31 cellular contexts compared by ENCODE assay signal in genomic region chrX:136215559-136215958, GRCh38. TPM values are rescaled to one million over a fixed set of nuclear protein-coding genes. Genes with fewer than 3 reads are reported as not detected.
DNase-seq lines count a peak whose midpoint lies in the region; ATAC-seq and TF ChIP-seq lines count a peak whose summit lies in the region.
"Had no signal": no experiment of that assay in that cellular context is flagged by ENCODE, and none has a peak within 500 bp of the region (broad histone marks: within the 10 kb centered on the region; RNA-seq: fewer than 3 reads in every experiment).

No MANE protein-coding gene starts in this region.

- in situ Hi-C loops in GM23248 (cut with MboI), result no loop called here

- peaks cover 4% of the 10 kb centered on the region for H3K36me3 Mint-ChIP-seq in type B pancreatic cell
- H3K36me3 Mint-ChIP-seq: stimulated activated memory B cell treated with anti-CD40 and anti-IgM and Interleukin-4, amounts not matched to agents 10 μg/mL and 1 μg/mL and 100 μg/mL, for 72 hours had no signal

- H3K27me3 Mint-ChIP-seq in type B pancreatic cell, result no peaks in the 10 kb centered on the region
- H3K27me3 Mint-ChIP-seq: activated CD4-positive, alpha-beta T cell treated with anti-CD3 and anti-CD28 coated beads, Interleukin-2, amount 10 ng/mL, durations not matched to agents 24 days and 14 days; activated naive CD4-positive, alpha-beta T cell treated with anti-CD3 and anti-CD28 coated beads, Interleukin-2, amount 10 ng/mL, durations not matched to agents 7 days and 5 days; CD4-positive, alpha-beta T cell; naive thymus-derived CD4-positive, alpha-beta T cell; stimulated activated memory B cell treated with anti-CD40 and anti-IgM and Interleukin-4, amounts not matched to agents 10 μg/mL and 1 μg/mL and 100 μg/mL, for 72 hours had no signal

- H3K9ac ChIP-seq in GM23248 (no peak overlapping the region), skeletal muscle satellite cell (ENCODE audit: low read depth, low read length) (peak overlapping the region; percentile 57)

- H3K4me1 Mint-ChIP-seq in type B pancreatic cell (ENCODE audit: unreplicated experiment), result peaks cover 3% of the 10 kb centered on the region
- H3K4me1 Mint-ChIP-seq: immature natural killer cell had no signal

- H3K9me3 ChIP-seq in GM23248 (ENCODE audit: low read depth) (no peaks in the 10 kb centered on the region), SJCRH30 (replicated peaks) (no peaks in the 10 kb centered on the region), skeletal muscle satellite cell (replicated peaks; ENCODE audit: low read length) (no peaks in the 10 kb centered on the region), tibial nerve (no peaks in the 10 kb centered on the region)
- H3K9me3 ChIP-seq: left lung, spleen, vagina had no signal

- no peaks in the 10 kb centered on the region for H3K9me3 Mint-ChIP-seq in type B pancreatic cell
- H3K9me3 Mint-ChIP-seq: activated CD4-positive, alpha-beta T cell treated with anti-CD3 and anti-CD28 coated beads, Interleukin-2, amount 10 ng/mL, durations not matched to agents 24 days and 14 days; activated naive CD4-positive, alpha-beta T cell treated with anti-CD3 and anti-CD28 coated beads, Interleukin-2, amount 10 ng/mL, durations not matched to agents 7 days and 5 days; activated T-cell treated with anti-CD3 and anti-CD28 coated beads, Interleukin-2, amount 50 U/mL, for 72 hours; CD4-positive, alpha-beta T cell; immature natural killer cell; naive thymus-derived CD4-positive, alpha-beta T cell; stimulated activated memory B cell treated with anti-CD40 and anti-IgM and Interleukin-4, amounts not matched to agents 10 μg/mL and 1 μg/mL and 100 μg/mL, for 72 hours; T-helper 2 cell treated with Interferon-gamma antibody and Interleukin-4, amounts not matched to agents 5 μg/mL and 100 μg/mL, for 36 hours had no signal

- peaks cover 27% of the 10 kb centered on the region for H3K4me1 ChIP-seq in GM23248 (ENCODE audit: insufficient read depth)
- peaks cover 24% of the 10 kb centered on the region for H3K4me1 ChIP-seq in SJCRH30
- peaks cover 25% of the 10 kb centered on the region for H3K4me1 ChIP-seq in skeletal muscle satellite cell (ENCODE audit: control insufficient read depth, insufficient read depth, low read length)
- H3K4me1 ChIP-seq in tibial nerve, result peaks cover 0 to 7% (median 0%) of the 10 kb centered on the region in 4 donors

- H3K79me2 ChIP-seq in GM23248 (ENCODE audit: insufficient read depth), result no peaks in the 10 kb centered on the region
- H3K79me2 ChIP-seq: hepatocyte had no signal

- H3K9me2 ChIP-seq in GM23248 (ENCODE audit: insufficient read depth), result no peaks in the 10 kb centered on the region

- no peak for TF ChIP-seq CTCF in tibial nerve (IDR thresholded peaks at IDR 0.05)
- no peak for TF ChIP-seq CTCF in type B pancreatic cell (conservative IDR thresholded peaks at IDR 0.05)

- H3K36me3 ChIP-seq in GM23248 (ENCODE audit: low read depth), result peaks cover 13% of the 10 kb centered on the region; the same call in 1 of the 2 replicates
- H3K36me3 ChIP-seq in SJCRH30, result peaks cover 2% of the 10 kb centered on the region; the same call in 1 of the 2 replicates
- H3K36me3 ChIP-seq in skeletal muscle satellite cell (ENCODE audit: insufficient read depth, low read length), result peaks cover 16% of the 10 kb centered on the region
- H3K36me3 ChIP-seq in tibial nerve, result peaks cover 0 to 25% (median 0%) of the 10 kb centered on the region in 3 donors
- H3K36me3 ChIP-seq: WERI-Rb-1 had no signal

- DNase-seq in GM23248 (peak; percentile 57), SJCRH30 (no peak), fibroblast of gingiva (ENCODE audit: low read depth) (peak; percentile 58), tibial nerve (ENCODE audit: low spot score in 2 of 2) (no peak), type B pancreatic cell (ENCODE audit: extremely low spot score, unreplicated experiment) (no peak)
- DNase-seq: activated CD4-positive, alpha-beta T cell treated with anti-CD3 and anti-CD28 coated beads, Interleukin-2, amount 10 ng/mL, durations not matched to agents 24 days and 14 days; activated naive CD4-positive, alpha-beta T cell treated with anti-CD3 and anti-CD28 coated beads, Interleukin-2, amount 10 ng/mL, durations not matched to agents 7 days and 5 days; activated T-cell treated with anti-CD3 and anti-CD28 coated beads, Interleukin-2, amount 50 U/mL, for 72 hours; aorta; CD4-positive, alpha-beta T cell; cerebellar nuclear complex; foreskin melanocyte; immature natural killer cell; left lung; naive thymus-derived CD4-positive, alpha-beta T cell; NCI-H1694; NCI-H526 treated with DMSO at 0.1 percent for 48 hours; nucleus accumbens; retina; spleen; stimulated activated CD4-positive, alpha-beta T cell treated with anti-CD3 and anti-CD28 coated beads, Interleukin-2, amount 100 ng/mL, for 48 hours; WERI-Rb-1 had no signal

- H4K20me1 ChIP-seq in GM23248 (ENCODE audit: insufficient read depth), result no peaks in the 10 kb centered on the region

- peak overlapping the region; percentile 79 for H3K27ac ChIP-seq in GM23248
- peak overlapping the region; percentile 84 for H3K27ac ChIP-seq in SJCRH30
- peak overlapping the region in 2 of 4 donors; percentile 18 to 54 for H3K27ac ChIP-seq in tibial nerve
- H3K27ac ChIP-seq: epithelial cell of prostate, RWPE1, vagina, WERI-Rb-1 had no signal

- TF ChIP-seq EP300 in tibial nerve (IDR thresholded peaks at IDR 0.05), result no peak

- H3K4me3 ChIP-seq in GM23248 (no peak overlapping the region), SJCRH30 (no peak overlapping the region), skeletal muscle satellite cell (ENCODE audit: low read length) (no peak overlapping the region), tibial nerve (no peak overlapping the region)
- H3K4me3 ChIP-seq: hepatocyte, K562, left lung, spleen, vagina had no signal

- H3F3A ChIP-seq in GM23248 (ENCODE audit: insufficient read depth), result peaks cover 17% of the 10 kb centered on the region

- H3K27ac Mint-ChIP-seq in type B pancreatic cell, result no peak overlapping the region
- H3K27ac Mint-ChIP-seq: activated CD4-positive, alpha-beta T cell treated with anti-CD3 and anti-CD28 coated beads, Interleukin-2, amount 10 ng/mL, durations not matched to agents 24 days and 14 days; activated naive CD4-positive, alpha-beta T cell treated with anti-CD3 and anti-CD28 coated beads, Interleukin-2, amount 10 ng/mL, durations not matched to agents 7 days and 5 days; activated T-cell treated with anti-CD3 and anti-CD28 coated beads, Interleukin-2, amount 50 U/mL, for 72 hours; CD4-positive, alpha-beta T cell; immature natural killer cell; stimulated activated memory B cell treated with anti-CD40 and anti-IgM and Interleukin-4, amounts not matched to agents 10 μg/mL and 1 μg/mL and 100 μg/mL, for 72 hours; T-helper 2 cell treated with Interferon-gamma antibody and Interleukin-4, amounts not matched to agents 5 μg/mL and 100 μg/mL, for 36 hours had no signal

- no peak overlapping the region for H3K4me3 Mint-ChIP-seq in type B pancreatic cell
- H3K4me3 Mint-ChIP-seq: activated CD4-positive, alpha-beta T cell treated with anti-CD3 and anti-CD28 coated beads, Interleukin-2, amount 10 ng/mL, durations not matched to agents 24 days and 14 days; activated naive CD4-positive, alpha-beta T cell treated with anti-CD3 and anti-CD28 coated beads, Interleukin-2, amount 10 ng/mL, durations not matched to agents 7 days and 5 days; activated T-cell treated with anti-CD3 and anti-CD28 coated beads, Interleukin-2, amount 50 U/mL, for 72 hours; CD4-positive, alpha-beta T cell; immature natural killer cell; naive thymus-derived CD4-positive, alpha-beta T cell; stimulated activated memory B cell treated with anti-CD40 and anti-IgM and Interleukin-4, amounts not matched to agents 10 μg/mL and 1 μg/mL and 100 μg/mL, for 72 hours; T-helper 2 cell treated with Interferon-gamma antibody and Interleukin-4, amounts not matched to agents 5 μg/mL and 100 μg/mL, for 36 hours had no signal

- ATAC-seq in HG02798 (IDR thresholded peaks at IDR 0.05; ENCODE audit: poor library complexity, unreplicated experiment), result no peak
- ATAC-seq: activated T-cell treated with anti-CD3 and anti-CD28 coated beads, Interleukin-2, amount 50 U/mL, for 72 hours; K562; naive thymus-derived CD4-positive, alpha-beta T cell; stimulated activated memory B cell treated with anti-CD40 and anti-IgM and Interleukin-4, amounts not matched to agents 10 μg/mL and 1 μg/mL and 100 μg/mL, for 72 hours had no signal

- H3K27me3 ChIP-seq in GM23248 (replicated peaks; ENCODE audit: insufficient read depth) (no peaks in the 10 kb centered on the region), SJCRH30 (no peaks in the 10 kb centered on the region), skeletal muscle satellite cell (ENCODE audit: control insufficient read depth, insufficient read depth, low read length) (no peaks in the 10 kb centered on the region), tibial nerve (no peaks in the 10 kb centered on the region)
- H3K27me3 ChIP-seq: hepatocyte, left lung, spleen, vagina had no signal

- no peak for TF ChIP-seq POLR2A in tibial nerve (IDR thresholded peaks at IDR 0.05)

- H2AFZ ChIP-seq in GM23248, result no peak overlapping the region
- H2AFZ ChIP-seq: hepatocyte had no signal

- H3K4me2 ChIP-seq in GM23248 (ENCODE audit: unreplicated experiment) (peak overlapping the region; percentile 9), skeletal muscle satellite cell (ENCODE audit: low read length) (no peak overlapping the region)
- H3K4me2 ChIP-seq: hepatocyte had no signal

RNA-seq across cellular contexts. Expression of gene MAP7D3, which starts 35.6 kb away (rescaled TPM):
- total RNA-seq in GM23248 (2014; rRNA removed; shearing (Covaris generic)), result 11.4 and 14.4 TPM in 2 replicates
- 14.2 and 15.5 TPM in 2 replicates for polyA plus RNA-seq in GM23248 (2016; fragmentation: Nextera tagmentation; extraction: Ambion mirVana)
- total RNA-seq in SJCRH30 (2014; rRNA removed; shearing (Covaris generic)), result 15.5 and 17.6 TPM in 2 replicates
- total RNA-seq in skeletal muscle satellite cell (2012; rRNA removed), result 15.1 and 21.0 TPM in 2 replicates
- total RNA-seq in tibial nerve (10 to 100 TPM; 19.7 to 32.7 (median 22.8) TPM), type B pancreatic cell (ENCODE audit: low replicate concordance) (7.3 and 10.3 TPM in 2 replicates)

Comparison
In these comparisons a context has a peak if more than half of its experiments do, and no peak if none do; other contexts are left out.
1. DNase-seq: peak in GM23248 (single experiment) and fibroblast of gingiva (single experiment); none in SJCRH30 (0 of 2), tibial nerve (0 of 2) and type B pancreatic cell (single experiment).